Comparison of ENCODE assay signal across 8 cellular contexts in genomic region chr18:6414118-6414722, GRCh38. TPM values are rescaled to one million over a fixed set of nuclear protein-coding genes. Genes with fewer than 3 reads are reported as not detected.
DNase-seq lines count a peak whose midpoint lies in the region; ATAC-seq, FAIRE-seq and TF ChIP-seq lines count a peak whose summit lies in the region.

No MANE protein-coding gene starts in this region.

- TF ChIP-seq EP300 in A549 (IDR thresholded peaks at IDR 0.05) (no peak), stomach (IDR thresholded peaks at IDR 0.05) (no peak)

- FAIRE-seq in A549 (lab: Jason Lieb, UNC) = no peak

- DNase-seq in A549 (ENCODE audit: low read depth in 1 of 2, low spot score in 1 of 2) = no peak
- DNase-seq in WERI-Rb-1 = no peak
- DNase-seq in epithelial cell of esophagus (ENCODE audit: low read depth) = no peak
- peak; percentile 84 for DNase-seq in stomach
- DNase-seq in SHP77 treated with DMSO at 0.1 percent for 48 hours (lab: John Stamatoyannopoulos, UW) = no peak

- WGBS in A549 (ENCODE audit: missing lambda C conversion rate) = 0% methylated on average over 1 of the region's 68 CpGs
- 0 to 4% (median 3%) methylated on average over 11 to 68 of the region's 68 CpGs for WGBS in stomach, 5 donors

- TF ChIP-seq CTCF in A549 (IDR thresholded peaks at IDR 0.05) (no peak), WERI-Rb-1 (IDR thresholded peaks at IDR 0.05; ENCODE audit: low read depth, low read length) (no peak), epithelial cell of esophagus (IDR thresholded peaks at IDR 0.05; ENCODE audit: insufficient read depth, low read depth, low read length, missing control alignments) (no peak), stomach (IDR thresholded peaks at IDR 0.05) (peak in 2 of 7 experiments; percentile 15 to 36)

- POLR2A ChIA-PET in A549 (lab: Yijun Ruan, JAX) = no interaction called here

- TF ChIP-seq POLR2A in A549 (IDR thresholded peaks at IDR 0.05; ENCODE audit: low read length) (no peak), stomach (IDR thresholded peaks at IDR 0.05) (no peak)

- no peaks in the 10 kb centered on the region for H3K36me3 ChIP-seq in WERI-Rb-1
- no peaks in the 10 kb centered on the region for H3K36me3 ChIP-seq in stomach

- no peaks in the 10 kb centered on the region for H3K4me1 ChIP-seq in A549
- H3K4me1 ChIP-seq in mononuclear cell (ENCODE audit: insufficient read depth, low read length) = peaks cover 27% of the 10 kb centered on the region
- peaks cover 0 to 24% (median 11%) of the 10 kb centered on the region in 4 donors for H3K4me1 ChIP-seq in stomach

- H3K27me3 ChIP-seq in WERI-Rb-1 (ENCODE audit: insufficient read depth, low read depth, severe bottlenecking) (peaks cover 40% of the 10 kb centered on the region), mononuclear cell (ENCODE audit: insufficient read depth, low read length) (peaks cover 8% of the 10 kb centered on the region), stomach (peaks cover 0 to 9% (median 0%) of the 10 kb centered on the region in 3 donors)

- H3K4me2 ChIP-seq in A549 = peak overlapping the region; percentile 79

- CTCF ChIA-PET in A549 (lab: Yijun Ruan, JAX) = no interaction called here

- intact Hi-C loops in stomach (cut with DNase I; ENCODE audit: low total_unique reads) = no loop called here

- H3K9me3 ChIP-seq in A549 = no peaks in the 10 kb centered on the region
- H3K9me3 ChIP-seq in WERI-Rb-1 (ENCODE audit: severe bottlenecking) = no peaks in the 10 kb centered on the region
- no peaks in the 10 kb centered on the region for H3K9me3 ChIP-seq in mononuclear cell (ENCODE audit: low read depth, low read length)
- no peaks in the 10 kb centered on the region for H3K9me3 ChIP-seq in stomach

- ATAC-seq in A549 (peak; percentile 23 to 34; a peak in 2 of 6 replicates), GM18870 (IDR thresholded peaks at IDR 0.05; ENCODE audit: unreplicated experiment) (peak; percentile 63), HG03060 (IDR thresholded peaks at IDR 0.05; ENCODE audit: low read depth, unreplicated experiment) (peak; percentile 51)

- H3K4me3 ChIP-seq in A549 = peak overlapping the region; percentile 50
- peak overlapping the region; percentile 50; the same call in 1 of the 2 replicates for H3K4me3 ChIP-seq in WERI-Rb-1 (ENCODE audit: low read depth, low read length)
- H3K4me3 ChIP-seq in epithelial cell of esophagus (ENCODE audit: low read length) = peak overlapping the region; percentile 11
- peak overlapping the region; percentile 55 for H3K4me3 ChIP-seq in mononuclear cell (ENCODE audit: low read length)
- peak overlapping the region; percentile 71 to 89 (median 86) for H3K4me3 ChIP-seq in stomach

- H3K27ac ChIP-seq in A549 (peak overlapping the region in 1 of 2 experiments; percentile 63; a peak in 2 of 6 replicates), WERI-Rb-1 (no peak overlapping the region), stomach (peak overlapping the region; percentile 93 to 97 (median 95))

- TF ChIP-seq RAD21 in A549 (conservative IDR thresholded peaks at IDR 0.05 in 1 of 2, IDR thresholded peaks at IDR 0.05 in 1 of 2) = no peak

TF ChIP-seq in A549, 52 proteins besides CTCF, POLR2A, EP300 and RAD21:
- TF ChIP-seq CEBPB (IDR thresholded peaks at IDR 0.05) (no peak), HEYL (CRISPR knock-in tag; IDR thresholded peaks at IDR 0.05) (no peak), HOXB5 (CRISPR knock-in tag; IDR thresholded peaks at IDR 0.05) (no peak), ESRRA (IDR thresholded peaks at IDR 0.05; ENCODE audit: borderline replicate concordance, low read length) (no peak), ZSCAN20 (CRISPR knock-in tag; IDR thresholded peaks at IDR 0.05) (no peak), NR3C1 (IDR thresholded peaks at IDR 0.05) (no peak), ATOH8 (CRISPR knock-in tag; IDR thresholded peaks at IDR 0.05; ENCODE audit: low read depth) (no peak), SREBF2 (IDR thresholded peaks at IDR 0.05) (no peak), EHF (CRISPR knock-in tag; IDR thresholded peaks at IDR 0.05) (no peak), POLR2AphosphoS2 (conservative IDR thresholded peaks at IDR 0.05; ENCODE audit: low read length) (no peak), REST (IDR thresholded peaks at IDR 0.05) (no peak), ZNF302 (CRISPR knock-in tag; IDR thresholded peaks at IDR 0.05) (no peak), BHLHE40 (IDR thresholded peaks at IDR 0.05; ENCODE audit: low read depth, low read length) (no peak)
- TF ChIP-seq, protein P1, sequence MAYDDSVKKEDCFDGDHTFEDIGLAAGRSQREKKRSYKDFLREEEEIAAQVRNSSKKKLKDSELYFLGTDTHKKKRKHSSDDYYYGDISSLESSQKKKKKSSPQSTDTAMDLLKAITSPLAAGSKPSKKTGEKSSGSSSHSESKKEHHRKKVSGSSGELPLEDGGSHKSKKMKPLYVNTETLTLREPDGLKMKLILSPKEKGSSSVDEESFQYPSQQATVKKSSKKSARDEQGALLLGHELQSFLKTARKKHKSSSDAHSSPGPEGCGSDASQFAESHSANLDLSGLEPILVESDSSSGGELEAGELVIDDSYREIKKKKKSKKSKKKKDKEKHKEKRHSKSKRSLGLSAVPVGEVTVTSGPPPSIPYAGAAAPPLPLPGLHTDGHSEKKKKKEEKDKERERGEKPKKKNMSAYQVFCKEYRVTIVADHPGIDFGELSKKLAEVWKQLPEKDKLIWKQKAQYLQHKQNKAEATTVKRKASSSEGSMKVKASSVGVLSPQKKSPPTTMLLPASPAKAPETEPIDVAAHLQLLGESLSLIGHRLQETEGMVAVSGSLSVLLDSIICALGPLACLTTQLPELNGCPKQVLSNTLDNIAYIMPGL (CRISPR knock-in tag; IDR thresholded peaks at IDR 0.05; ENCODE audit: borderline replicate concordance) = no peak

RNA-seq across cellular contexts. Expression of gene L3MBTL4, which starts 0.5 kb away (rescaled TPM):
- polyA plus RNA-seq in A549 (2011; rRNA removed) (0.06 TPM in 1 of 2 replicates, not detected in the other), A549 (2017; fragmentation: RNase III; extraction: RNeasy Plus Mini Kit Qiagen cat#74134 plus additional on column Dnase treatment) (0.03 TPM in 1 of 3 replicates, not detected in the others), stomach (1 to 10 TPM; 1.9 to 3.7 (median 3.2) TPM)
- polyA plus RNA-seq in A549 (2012; cell fraction: cytosol; rRNA removed) = not detected in 2 replicates
- not detected in 2 replicates for polyA plus RNA-seq in A549 (2012; cell fraction: nucleus; rRNA removed)
- not detected in 2 replicates for polyA minus RNA-seq in A549 (2011; rRNA and poly(A)+ RNA removed)
- total RNA-seq in mononuclear cell (3.0 TPM), stomach (10 to 100 TPM in 4 of 5 donors, 1 to 10 TPM in 1; 3.2 to 23.3 (median 12.1) TPM)

Comparison
In these comparisons a context has a peak if more than half of its experiments do, and no peak if none do; other contexts are left out.
1. H3K4me3 ChIP-seq: peak in every context shown above with its lines; median percentile 86 in stomach; 55 in mononuclear cell; 50 in A549; 50 in WERI-Rb-1; 11 in epithelial cell of esophagus.